Comparison of ENCODE assay signal across 1 cellular context in genomic region chrX:86047174-86047991, GRCh38.
TF ChIP-seq lines count a peak whose summit lies in the region.

Gene CHM, minus strand, starts transcription at chrX:86047558. Its CDS starts 26 bp downstream, at chrX:86047532.

TF ChIP-seq in HepG2, 621 proteins besides CTCF, POLR2A, EP300 and RAD21 (continued from another document and continues in another):
- TF ChIP-seq ZBTB26 (CRISPR knock-in tag; IDR thresholded peaks at IDR 0.05; ENCODE audit: borderline replicate concordance) (no peak), CBFB (CRISPR knock-in tag; IDR thresholded peaks at IDR 0.05) (no peak), TEF (CRISPR knock-in tag; IDR thresholded peaks at IDR 0.05) (no peak), SMC3 (IDR thresholded peaks at IDR 0.05; ENCODE audit: low read length) (no peak), ZNF674 (CRISPR knock-in tag; IDR thresholded peaks at IDR 0.05; ENCODE audit: low read depth) (no peak), ZKSCAN1 (IDR thresholded peaks at IDR 0.05; ENCODE audit: low read length) (no peak), SNRNP70 (IDR thresholded peaks at IDR 0.05; ENCODE audit: low read depth, low read length) (no peak), DBP (CRISPR knock-in tag; IDR thresholded peaks at IDR 0.05; ENCODE audit: not compliant biosample characterization) (no peak), ZNF549 (CRISPR knock-in tag; IDR thresholded peaks at IDR 0.05) (no peak), RFX5 (IDR thresholded peaks at IDR 0.05; ENCODE audit: low read depth, low read length) (no peak), ZNF446 (CRISPR knock-in tag; IDR thresholded peaks at IDR 0.05) (no peak), NFRKB (IDR thresholded peaks at IDR 0.05) (no peak), TEAD2 (CRISPR knock-in tag; IDR thresholded peaks at IDR 0.05) (no peak), ZNF362 (CRISPR knock-in tag; IDR thresholded peaks at IDR 0.05; ENCODE audit: borderline replicate concordance) (no peak), IKZF5 (CRISPR knock-in tag; IDR thresholded peaks at IDR 0.05) (peak; percentile 26; the same call in 1 of the 2 replicates), HOXD1 (CRISPR knock-in tag; IDR thresholded peaks at IDR 0.05) (no peak), ZHX2 (IDR thresholded peaks at IDR 0.05; ENCODE audit: low read depth) (peak; percentile 61), ZHX2 (CRISPR knock-in tag; IDR thresholded peaks at IDR 0.05; ENCODE audit: borderline replicate concordance) (no peak), SIX1 (CRISPR knock-in tag; IDR thresholded peaks at IDR 0.05; ENCODE audit: borderline replicate concordance) (no peak), EHMT2 (IDR thresholded peaks at IDR 0.05; ENCODE audit: borderline replicate concordance, low read depth, low read length) (0 out of 2 replicates have a peak, but pooled peaks have one; percentile 19), ZBTB42 (CRISPR knock-in tag; IDR thresholded peaks at IDR 0.05) (no peak), HNF1A (IDR thresholded peaks at IDR 0.05; ENCODE audit: low read depth) (no peak), HNF1A (CRISPR knock-in tag; IDR thresholded peaks at IDR 0.05; ENCODE audit: borderline replicate concordance) (no peak), DPF2 (CRISPR knock-in tag; IDR thresholded peaks at IDR 0.05; ENCODE audit: borderline replicate concordance, low read depth) (no peak), ZNF414 (CRISPR knock-in tag; IDR thresholded peaks at IDR 0.05) (no peak), KLF12 (CRISPR knock-in tag; IDR thresholded peaks at IDR 0.05; ENCODE audit: borderline replicate concordance) (no peak), PRPF4 (IDR thresholded peaks at IDR 0.05; ENCODE audit: low read depth, low read length, poor library complexity, severe bottlenecking) (no peak), MAFG (CRISPR knock-in tag; IDR thresholded peaks at IDR 0.05) (no peak), ZBTB40 (IDR thresholded peaks at IDR 0.05) (no peak), ZBTB40 (CRISPR knock-in tag; IDR thresholded peaks at IDR 0.05) (no peak; the same call in 1 of the 2 replicates)
